Comparison of ENCODE assay signal across 24 cellular contexts in genomic region chr2:164972216-164972615, GRCh38. TPM values are rescaled to one million over a fixed set of nuclear protein-coding genes. Genes with fewer than 3 reads are reported as not detected.
"Had no signal": no experiment of that assay in that cellular context is flagged by ENCODE, and none has a peak within 500 bp of the region (broad histone marks: within the 10 kb centered on the region; RNA-seq: fewer than 3 reads in every experiment).

No MANE protein-coding gene starts in this region.

- DNase-seq: activated CD4-positive, alpha-beta T cell treated with anti-CD3 and anti-CD28 coated beads for 4 hours; activated CD8-positive, alpha-beta memory T cell treated with anti-CD3 and anti-CD28 coated beads, Interleukin-2, amount 50 U/mL, for 4 hours; activated CD8-positive, alpha-beta T cell treated with anti-CD3 and anti-CD28 coated beads for 36 hours; activated gamma-delta T cell treated with Interleukin-2 at 50 U/mL for 16 hours; activated naive CD4-positive, alpha-beta T cell treated with anti-CD3 and anti-CD28 coated beads, Interleukin-2, amount 10 ng/mL, durations not matched to agents 7 days and 5 days; activated naive CD8-positive, alpha-beta T cell treated with anti-CD3 and anti-CD28 coated beads for 36 hours; activated T-cell treated with anti-CD3 and anti-CD28 coated beads, Interleukin-2, amount 50 U/mL, for 72 hours; anterior cingulate cortex; Karpas-422; NCI-H1105 treated with DMSO at 0.1 percent for 48 hours; NCI-H1436 treated with DMSO at 0.1 percent for 48 hours; NCI-H187; NCI-H2081; NCI-H510A treated with DMSO at 0.1 percent for 48 hours; NCI-H69; NK-92 treated with Interleukin-12 subunit alpha and Interleukin-12 subunit beta, amount 100 ng/mL, for 24 hours; PC-3; SHP77 treated with DMSO at 0.1 percent for 48 hours had no signal

- ATAC-seq: activated CD4-positive, CD25-positive, alpha-beta regulatory T cell treated with anti-CD3 and anti-CD28 coated beads, Interleukin-2, amount 50 U/mL, for 24 hours; activated CD8-positive, alpha-beta T cell treated with anti-CD3 and anti-CD28 coated beads for 36 hours; activated T-cell treated with anti-CD3 and anti-CD28 coated beads, Interleukin-2, amount 50 U/mL, for 72 hours; PC-3 had no signal

- H3K9me3 Mint-ChIP-seq: activated CD8-positive, alpha-beta T cell treated with anti-CD3 and anti-CD28 coated beads for 36 hours; activated naive CD8-positive, alpha-beta T cell treated with anti-CD3 and anti-CD28 coated beads for 36 hours; activated T-cell treated with anti-CD3 and anti-CD28 coated beads, Interleukin-2, amount 50 U/mL, for 72 hours; activated T-helper 2 cell treated with anti-CD3 and anti-CD28 coated beads, Interferon-gamma antibody, Interleukin-2, Interleukin-4, amounts not matched to agents 10 μg/mL and 5 μg/mL and 100 μg/mL, durations not matched to agents 14 hours and 24 hours and 36 hours; central memory CD8-positive, alpha-beta T cell; T-helper 1 cell treated with Interleukin-12 subunit alpha and Interleukin-12 subunit beta and Interleukin-4 antibody, amounts not matched to agents 30 μg/mL and 1 μg/mL, for 36 hours had no signal

- H3K27me3 Mint-ChIP-seq: activated CD8-positive, alpha-beta T cell treated with anti-CD3 and anti-CD28 coated beads for 36 hours; activated naive CD4-positive, alpha-beta T cell treated with anti-CD3 and anti-CD28 coated beads, Interleukin-2, amount 10 ng/mL, durations not matched to agents 7 days and 5 days; activated naive CD8-positive, alpha-beta T cell treated with anti-CD3 and anti-CD28 coated beads for 36 hours; central memory CD8-positive, alpha-beta T cell had no signal

- FAIRE-seq: RCC 7860 had no signal

- H3K27ac Mint-ChIP-seq: activated CD8-positive, alpha-beta T cell treated with anti-CD3 and anti-CD28 coated beads for 36 hours; activated naive CD4-positive, alpha-beta T cell treated with anti-CD3 and anti-CD28 coated beads, Interleukin-2, amount 10 ng/mL, durations not matched to agents 7 days and 5 days; activated naive CD8-positive, alpha-beta T cell treated with anti-CD3 and anti-CD28 coated beads for 36 hours; activated T-cell treated with anti-CD3 and anti-CD28 coated beads, Interleukin-2, amount 50 U/mL, for 72 hours; activated T-helper 2 cell treated with anti-CD3 and anti-CD28 coated beads, Interferon-gamma antibody, Interleukin-2, Interleukin-4, amounts not matched to agents 10 μg/mL and 5 μg/mL and 100 μg/mL, durations not matched to agents 14 hours and 24 hours and 36 hours; T-helper 1 cell treated with Interleukin-12 subunit alpha and Interleukin-12 subunit beta and Interleukin-4 antibody, amounts not matched to agents 30 μg/mL and 1 μg/mL, for 36 hours had no signal

- H3K4me3 Mint-ChIP-seq: activated CD8-positive, alpha-beta T cell treated with anti-CD3 and anti-CD28 coated beads for 36 hours; activated naive CD4-positive, alpha-beta T cell treated with anti-CD3 and anti-CD28 coated beads, Interleukin-2, amount 10 ng/mL, durations not matched to agents 7 days and 5 days; activated naive CD8-positive, alpha-beta T cell treated with anti-CD3 and anti-CD28 coated beads for 36 hours; activated T-cell treated with anti-CD3 and anti-CD28 coated beads, Interleukin-2, amount 50 U/mL, for 72 hours; central memory CD8-positive, alpha-beta T cell; T-helper 1 cell treated with Interleukin-12 subunit alpha and Interleukin-12 subunit beta and Interleukin-4 antibody, amounts not matched to agents 30 μg/mL and 1 μg/mL, for 36 hours had no signal

- H3K4me1 Mint-ChIP-seq: activated naive CD4-positive, alpha-beta T cell treated with anti-CD3 and anti-CD28 coated beads, Interleukin-2, amount 10 ng/mL, durations not matched to agents 7 days and 5 days; central memory CD8-positive, alpha-beta T cell had no signal

RNA-seq across cellular contexts. Expression of gene SLC38A11, which starts 16.9 kb away (rescaled TPM):
- total RNA-seq: activated CD8-positive, alpha-beta T cell treated with anti-CD3 and anti-CD28 coated beads for 36 hours; activated naive CD8-positive, alpha-beta T cell treated with anti-CD3 and anti-CD28 coated beads for 36 hours; activated T-cell treated with anti-CD3 and anti-CD28 coated beads, Interleukin-2, amount 50 U/mL, for 72 hours; activated T-helper 2 cell treated with anti-CD3 and anti-CD28 coated beads, Interferon-gamma antibody, Interleukin-2, Interleukin-4, amounts not matched to agents 10 μg/mL and 5 μg/mL and 100 μg/mL, durations not matched to agents 14 hours and 24 hours and 36 hours; SK-MEL-5 had no signal
